9 cellular contexts compared by ENCODE assay signal in the genomic region with DNA sequence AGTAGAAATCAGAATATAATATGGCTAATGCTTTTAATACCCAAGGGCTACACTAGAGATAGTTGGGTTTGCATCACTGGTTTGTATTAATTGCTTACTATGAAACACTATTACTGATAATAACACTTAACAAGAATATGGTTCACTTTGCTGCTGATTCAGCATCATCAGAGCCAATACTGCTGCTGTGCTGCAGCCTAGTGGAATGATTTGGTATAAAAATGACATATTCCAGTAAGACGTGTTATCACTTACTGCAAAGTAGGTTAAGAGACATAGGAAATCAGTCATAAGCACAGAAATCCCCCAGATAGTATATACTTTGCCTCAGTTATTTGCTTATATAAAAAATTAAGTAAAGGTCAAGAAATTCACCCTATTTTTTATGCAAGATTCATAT. TPM values are rescaled to one million over a fixed set of nuclear protein-coding genes. Genes with fewer than 3 reads are reported as not detected.
A peak's percentile ranks its signal among the peaks of the same experiment; 100 is the strongest.
DNase-seq lines count a peak whose midpoint lies in the region; ATAC-seq and TF ChIP-seq lines count a peak whose summit lies in the region.
"Had no signal": no experiment of that assay in that cellular context is flagged by ENCODE, and none has a peak within 500 bp of the region (broad histone marks: within the 10 kb centered on the region; RNA-seq: fewer than 3 reads in every experiment).

No MANE protein-coding gene starts in this region.

- no peaks in the 10 kb centered on the region for H3K4me1 Mint-ChIP-seq in effector memory CD8-positive, alpha-beta T cell (ENCODE audit: low read depth in 2 of 2)
- no peaks in the 10 kb centered on the region for H3K4me1 Mint-ChIP-seq in CD14-positive monocyte
- no peaks in the 10 kb centered on the region for H3K4me1 Mint-ChIP-seq in activated CD8-positive, alpha-beta T cell treated with anti-CD3 and anti-CD28 coated beads, Interleukin-2, amount 10 ng/mL, durations not matched to agents 7 days and 5 days (ENCODE audit: low read depth)

- POLR2A ChIA-PET in activated CD8-positive, alpha-beta T cell treated with anti-CD3 and anti-CD28 coated beads, Interleukin-2, amount 10 ng/mL, durations not matched to agents 7 days and 5 days (lab: Charles Lee) = no interaction called here

- no peaks in the 10 kb centered on the region for H3K36me3 Mint-ChIP-seq in effector memory CD8-positive, alpha-beta T cell (ENCODE audit: insufficient read depth)
- H3K36me3 Mint-ChIP-seq in CD14-positive monocyte = no peaks in the 10 kb centered on the region
- no peaks in the 10 kb centered on the region for H3K36me3 Mint-ChIP-seq in activated CD8-positive, alpha-beta T cell treated with anti-CD3 and anti-CD28 coated beads, Interleukin-2, amount 10 ng/mL, durations not matched to agents 7 days and 5 days (ENCODE audit: low read depth)

- DNase-seq in SKM-1 treated with dmso at 0.1 percent for 144 hours (lab: John Stamatoyannopoulos, UW; ENCODE audit: unreplicated experiment) = peak; percentile 19
- no peak for DNase-seq in SKM-1 (lab: John Stamatoyannopoulos, UW; ENCODE audit: unreplicated experiment)
- peak; percentile 82 for DNase-seq in NCI-H460 (ENCODE audit: extremely low read depth, low read depth)
- DNase-seq in effector memory CD8-positive, alpha-beta T cell = peak in 1 of 3 experiments; percentile 10
- DNase-seq in spleen = no peak
- DNase-seq in uterus = no peak
- DNase-seq in CD14-positive monocyte (ENCODE audit: low spot score) = no peak
- DNase-seq in activated CD8-positive, alpha-beta T cell treated with anti-CD3 and anti-CD28 coated beads, Interleukin-2, amount 10 ng/mL, durations not matched to agents 7 days and 5 days = no peak

- ATAC-seq in effector memory CD8-positive, alpha-beta T cell (replicated peaks) = peak; percentile 81
- ATAC-seq in activated CD8-positive, alpha-beta T cell treated with anti-CD3 and anti-CD28 coated beads, Interleukin-2, amount 10 ng/mL, durations not matched to agents 7 days and 5 days = no peak

- H3K4me3 ChIP-seq in spleen = no peak overlapping the region
- no peak overlapping the region for H3K4me3 ChIP-seq in uterus

- TF ChIP-seq CTCF in spleen (IDR thresholded peaks at IDR 0.05 in 8 of 11, conservative IDR thresholded peaks at IDR 0.05 in 3 of 11) = peak in 6 of 11 experiments; percentile 19 to 40 (median 24)
- peak in 2 of 4 experiments; percentile 4 to 6 for TF ChIP-seq CTCF in uterus (IDR thresholded peaks at IDR 0.05)
- no peak for TF ChIP-seq CTCF in CD14-positive monocyte (IDR thresholded peaks at IDR 0.05)

- H3K4me1 ChIP-seq in spleen = peaks cover 0 to 8% (median 0%) of the 10 kb centered on the region in 6 donors
- H3K4me1 ChIP-seq in uterus = no peaks in the 10 kb centered on the region

- H3K27ac ChIP-seq in spleen = no peak overlapping the region
- H3K27ac ChIP-seq in uterus = no peak overlapping the region

- peaks cover 0 to 1% of the 10 kb centered on the region in 2 donors for H3K9me3 Mint-ChIP-seq in effector memory CD8-positive, alpha-beta T cell
- H3K9me3 Mint-ChIP-seq in CD14-positive monocyte = no peaks in the 10 kb centered on the region
- H3K9me3 Mint-ChIP-seq in activated CD8-positive, alpha-beta T cell treated with anti-CD3 and anti-CD28 coated beads, Interleukin-2, amount 10 ng/mL, durations not matched to agents 7 days and 5 days (ENCODE audit: insufficient read depth) = no peaks in the 10 kb centered on the region

- no peak overlapping the region for H3K4me3 Mint-ChIP-seq in effector memory CD8-positive, alpha-beta T cell
- no peak overlapping the region for H3K4me3 Mint-ChIP-seq in CD14-positive monocyte
- H3K4me3 Mint-ChIP-seq in activated CD8-positive, alpha-beta T cell treated with anti-CD3 and anti-CD28 coated beads, Interleukin-2, amount 10 ng/mL, durations not matched to agents 7 days and 5 days = no peak overlapping the region

- no peak overlapping the region for H3K27ac Mint-ChIP-seq in effector memory CD8-positive, alpha-beta T cell
- no peak overlapping the region for H3K27ac Mint-ChIP-seq in CD14-positive monocyte
- H3K27ac Mint-ChIP-seq in activated CD8-positive, alpha-beta T cell treated with anti-CD3 and anti-CD28 coated beads, Interleukin-2, amount 10 ng/mL, durations not matched to agents 7 days and 5 days = no peak overlapping the region

- WGBS in spleen, 5 donors = 0 to 7% (median 2%) methylated on average over 1 of the region's 1 CpG

- no peaks in the 10 kb centered on the region for H3K27me3 Mint-ChIP-seq in effector memory CD8-positive, alpha-beta T cell
- H3K27me3 Mint-ChIP-seq in CD14-positive monocyte (ENCODE audit: low read depth in 3 of 3) = peaks cover 6 to 21% (median 9%) of the 10 kb centered on the region in 3 donors
- no peaks in the 10 kb centered on the region for H3K27me3 Mint-ChIP-seq in activated CD8-positive, alpha-beta T cell treated with anti-CD3 and anti-CD28 coated beads, Interleukin-2, amount 10 ng/mL, durations not matched to agents 7 days and 5 days (ENCODE audit: low read depth)

- H3K27me3 ChIP-seq in spleen (replicated peaks in 1 of 7) (peaks cover 0 to 11% (median 0%) of the 10 kb centered on the region in 7 donors), uterus (peaks cover 0 to 5% of the 10 kb centered on the region in 2 donors)

- H3K36me3 ChIP-seq in spleen (no peaks in the 10 kb centered on the region), uterus (no peaks in the 10 kb centered on the region)

- TF ChIP-seq POLR2A in spleen (IDR thresholded peaks at IDR 0.05) (no peak), uterus (IDR thresholded peaks at IDR 0.05) (no peak)

- CTCF ChIA-PET in activated CD8-positive, alpha-beta T cell treated with anti-CD3 and anti-CD28 coated beads, Interleukin-2, amount 10 ng/mL, durations not matched to agents 7 days and 5 days (lab: Charles Lee) = no interaction called here

- intact Hi-C loops in spleen (cut with DNase I; ENCODE audit: low total_unique reads) (no loop called here), uterus (cut with DNase I; ENCODE audit: low total_unique reads) (no loop called here), CD14-positive monocyte (cut with micrococcal nuclease) (no loop called here)

- H3K9me3 ChIP-seq in spleen (no peaks in the 10 kb centered on the region), uterus (no peaks in the 10 kb centered on the region)

RNA-seq across cellular contexts. Expression of gene CDH10, which starts 2.8 kb away (rescaled TPM):
- total RNA-seq in NCI-H460 (2014; rRNA removed; shearing (Covaris generic)) = 7.9 and 8.6 TPM in 2 replicates
- polyA plus RNA-seq in NCI-H460 (2014; cell fraction: nucleus; rRNA removed) = 8.8 and 12.8 TPM in 2 replicates
- total RNA-seq in spleen (not detected), uterus (10 to 100 TPM in 1 of 4 donors, not detected in 3; 12.0 TPM)
- polyA plus RNA-seq in spleen (not detected), CD14-positive monocyte (not detected)
- total RNA-seq in activated CD8-positive, alpha-beta T cell treated with anti-CD3 and anti-CD28 coated beads, Interleukin-2, amount 10 ng/mL, durations not matched to agents 7 days and 5 days = not detected
- total RNA-seq: activated CD8-positive, alpha-beta memory T cell treated with anti-CD3 and anti-CD28 coated beads for 36 hours had no signal

Comparison
In these comparisons a context has a peak if more than half of its experiments do, and no peak if none do; other contexts are left out.
1. DNase-seq: peak in SKM-1 treated with dmso at 0.1 percent for 144 hours (single experiment) and NCI-H460 (single experiment); none in SKM-1 (single experiment), spleen (single experiment), uterus (0 of 2), CD14-positive monocyte (single experiment) and activated CD8-positive, alpha-beta T cell treated with anti-CD3 and anti-CD28 coated beads, Interleukin-2, amount 10 ng/mL, durations not matched to agents 7 days and 5 days (single experiment).